Comparison of ENCODE assay signal across 1 cellular context in genomic region chr11:13884159-13884799, GRCh38.
TF ChIP-seq lines count a peak whose summit lies in the region.

No MANE protein-coding gene starts in this region.

TF ChIP-seq in A549, 52 proteins besides CTCF, POLR2A, EP300 and RAD21 (continued from another document):
- TF ChIP-seq USF2 (IDR thresholded peaks at IDR 0.05): no peak
- TF ChIP-seq E2F6 (IDR thresholded peaks at IDR 0.05; ENCODE audit: borderline replicate concordance, low read depth): no peak
- no peak for TF ChIP-seq NFE2L2 (conservative IDR thresholded peaks at IDR 0.05; ENCODE audit: low read length)
- TF ChIP-seq EHMT2 (IDR thresholded peaks at IDR 0.05; ENCODE audit: low read depth): no peak
- TF ChIP-seq CHD2 (IDR thresholded peaks at IDR 0.05; ENCODE audit: low read length, partially characterized antibody): no peak
- TF ChIP-seq JUNB (IDR thresholded peaks at IDR 0.05): no peak
- no peak for TF ChIP-seq FOXS1 (CRISPR knock-in tag; IDR thresholded peaks at IDR 0.05)
- no peak for TF ChIP-seq ZNF302 (CRISPR knock-in tag; IDR thresholded peaks at IDR 0.05)
